In the genomic region with DNA sequence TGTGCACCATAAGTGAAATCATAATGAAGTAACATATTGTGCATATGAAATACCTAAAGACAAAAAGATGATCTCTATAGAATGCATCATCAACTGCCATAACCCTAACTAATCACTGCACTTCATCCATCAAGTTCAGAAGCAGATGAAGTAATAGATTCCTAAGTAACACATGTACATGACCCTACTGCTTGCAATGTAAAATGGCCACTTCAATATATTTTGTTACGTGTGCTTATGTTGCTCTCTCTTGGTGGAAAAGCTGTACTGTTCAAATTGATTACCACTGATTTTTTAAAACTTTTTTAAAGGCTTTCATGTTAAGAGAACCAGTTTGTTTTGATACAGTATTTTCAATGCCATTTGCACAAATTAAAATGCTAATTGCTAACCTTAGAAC, we compare ENCODE assay signal across 9 cellular contexts.
DNase-seq lines count a peak whose midpoint lies in the region; ATAC-seq and TF ChIP-seq lines count a peak whose summit lies in the region.
"Had no signal": no experiment of that assay in that cellular context is flagged by ENCODE, and none has a peak within 500 bp of the region (broad histone marks: within the 10 kb centered on the region; RNA-seq: fewer than 3 reads in every experiment).

No MANE protein-coding gene starts in this region.

- H3K18ac ChIP-seq in mesenchymal stem cell (ENCODE audit: low read depth in 1 of 2, low read length in 2 of 2) = no peak overlapping the region

- no peaks in the 10 kb centered on the region for H3K9me3 ChIP-seq in mesenchymal stem cell (ENCODE audit: control insufficient read depth, low read length)

- H2BK15ac ChIP-seq in mesenchymal stem cell (ENCODE audit: low read depth, poor library complexity, severe bottlenecking) = no peak overlapping the region

- H3K27ac Mint-ChIP-seq in immature natural killer cell = no peak overlapping the region
- H3K27ac Mint-ChIP-seq: activated B cell treated with CpG ODN at 0.5 μM for 24 hours had no signal

- no peaks in the 10 kb centered on the region for H3K36me3 ChIP-seq in mesenchymal stem cell (ENCODE audit: control insufficient read depth in 1 of 2, insufficient read depth in 2 of 2, low read depth in 1 of 2, low read length in 2 of 2)

- H3K14ac ChIP-seq in mesenchymal stem cell (ENCODE audit: low read length in 2 of 2) = no peak overlapping the region

- no peak for ATAC-seq in GM18505 (IDR thresholded peaks at IDR 0.05; ENCODE audit: unreplicated experiment)
- no peak for ATAC-seq in HG03354 (IDR thresholded peaks at IDR 0.05; ENCODE audit: poor library complexity, severe bottlenecking, unreplicated experiment)

- DNase-seq in DMS 273 treated with DMSO at 0.1 percent for 48 hours (lab: John Stamatoyannopoulos, UW) (peak; percentile 31), Kasumi-1 (lab: John Stamatoyannopoulos, UW) (peak; percentile 21 to 52), amniotic epithelial cell (ENCODE audit: low read depth) (peak; percentile 14), mesenchymal stem cell (peak; percentile 74), immature natural killer cell (no peak)
- DNase-seq in stimulated activated CD4-positive, alpha-beta T cell treated with anti-CD3 and anti-CD28 coated beads, Interleukin-2, amount 100 ng/mL, for 48 hours = no peak
- DNase-seq: activated B cell treated with CpG ODN at 0.5 μM for 24 hours had no signal

- no peak overlapping the region for H4K91ac ChIP-seq in mesenchymal stem cell (ENCODE audit: low read length)

- no peak for TF ChIP-seq POLR2A in GM18505 (IDR thresholded peaks at IDR 0.05; ENCODE audit: borderline replicate concordance, extremely low read depth, insufficient read depth, insufficient read length)

- H3K27ac ChIP-seq in mesenchymal stem cell (ENCODE audit: low read length, poor library complexity, severe bottlenecking) = no peak overlapping the region

- peaks cover 5 to 8% of the 10 kb centered on the region in 2 donors for H3K4me1 Mint-ChIP-seq in immature natural killer cell

- H3K4me3 ChIP-seq in mesenchymal stem cell (ENCODE audit: insufficient read depth in 1 of 2, low read depth in 1 of 2, low read length in 2 of 2) = no peak overlapping the region

- H3K27me3 Mint-ChIP-seq in immature natural killer cell (ENCODE audit: low read depth in 3 of 3) = peaks cover 2 to 16% (median 7%) of the 10 kb centered on the region in 3 donors
- H3K27me3 Mint-ChIP-seq: activated B cell treated with CpG ODN at 0.5 μM for 24 hours had no signal

- H3K27me3 ChIP-seq in mesenchymal stem cell (ENCODE audit: control insufficient read depth in 1 of 2, insufficient read depth in 1 of 2, low read length in 2 of 2) = no peaks in the 10 kb centered on the region

- H2BK12ac ChIP-seq in mesenchymal stem cell (ENCODE audit: low read length in 2 of 2) = no peak overlapping the region

- H2BK120ac ChIP-seq in mesenchymal stem cell (ENCODE audit: low read depth, low read length) = no peak overlapping the region

- no peak overlapping the region for H3K9ac ChIP-seq in mesenchymal stem cell (ENCODE audit: low read length)

- no peak overlapping the region for H2BK5ac ChIP-seq in mesenchymal stem cell (ENCODE audit: low read depth, low read length, poor library complexity, severe bottlenecking)

- no peak overlapping the region for H2AFZ ChIP-seq in mesenchymal stem cell (ENCODE audit: low read depth, low read length)

- H4K8ac ChIP-seq in mesenchymal stem cell (ENCODE audit: low read length) = no peak overlapping the region

- no peak overlapping the region for H2AK5ac ChIP-seq in mesenchymal stem cell (ENCODE audit: low read length, severe bottlenecking)

- no peak overlapping the region for H3K23ac ChIP-seq in mesenchymal stem cell (ENCODE audit: low read length in 2 of 2)

- H3K4ac ChIP-seq in mesenchymal stem cell (ENCODE audit: low read depth in 1 of 2, low read length in 2 of 2) = no peak overlapping the region

- H3K9me3 Mint-ChIP-seq in immature natural killer cell = peaks cover 0 to 1% (median 0%) of the 10 kb centered on the region in 6 donors
- H3K9me3 Mint-ChIP-seq: activated B cell treated with CpG ODN at 0.5 μM for 24 hours had no signal

- H3K4me3 Mint-ChIP-seq in immature natural killer cell = no peak overlapping the region
- H3K4me3 Mint-ChIP-seq: activated B cell treated with CpG ODN at 0.5 μM for 24 hours had no signal

- no CpG with 5 or more reads among the region's 1 CpG for WGBS in mesenchymal stem cell

- H3K4me2 ChIP-seq in mesenchymal stem cell (ENCODE audit: low read length, poor library complexity, severe bottlenecking) = no peak overlapping the region

- peaks cover 3% of the 10 kb centered on the region for H3K4me1 ChIP-seq in mesenchymal stem cell (ENCODE audit: control insufficient read depth, insufficient read depth, low read depth, low read length)

- H3K36me3 Mint-ChIP-seq in immature natural killer cell = no peaks in the 10 kb centered on the region

- no peaks in the 10 kb centered on the region for H3K79me1 ChIP-seq in mesenchymal stem cell (replicated peaks; ENCODE audit: low read length, poor library complexity, severe bottlenecking)

Comparison
In these comparisons a context has a peak if more than half of its experiments do, and no peak if none do; other contexts are left out.
1. DNase-seq: peak in DMS 273 treated with DMSO at 0.1 percent for 48 hours (single experiment), Kasumi-1 (2 of 2), amniotic epithelial cell (single experiment) and mesenchymal stem cell (single experiment); none in immature natural killer cell (0 of 3) and stimulated activated CD4-positive, alpha-beta T cell treated with anti-CD3 and anti-CD28 coated beads, Interleukin-2, amount 100 ng/mL, for 48 hours (0 of 2).